In genomic region chr3:150248116-150248864, GRCh38 we compare ENCODE assay signal across 9 cellular contexts.
DNase-seq lines count a peak whose midpoint lies in the region; ATAC-seq and TF ChIP-seq lines count a peak whose summit lies in the region.
"Had no signal": no experiment of that assay in that cellular context is flagged by ENCODE, and none has a peak within 500 bp of the region (broad histone marks: within the 10 kb centered on the region; RNA-seq: fewer than 3 reads in every experiment).

No MANE protein-coding gene starts in this region.

- POLR2A ChIA-PET in AG04449 (lab: Yijun Ruan, JAX): interaction anchor here (0.6 to 2.0 kb wide), 10 partner anchors 10 to 643 kb away, joined by 3 to 20 read pairs (median 4); partner anchors contain the start of genes PFN2 and TSC22D2

- H3K27ac Mint-ChIP-seq in mesothelial cell of epicardium (peak overlapping the region; percentile 95), endothelial cell (ENCODE audit: unreplicated experiment) (no peak overlapping the region)
- H3K27ac Mint-ChIP-seq: B cell had no signal

- DNase-seq in AG04449 (ENCODE audit: low read depth, low spot score): peak; percentile 80
- DNase-seq in astrocyte of the spinal cord (ENCODE audit: low read depth, low spot score): peak; percentile 95
- no peak for DNase-seq in mesothelial cell of epicardium (ENCODE audit: low spot score in 2 of 2, unreplicated experiment in 2 of 2)
- no peak for DNase-seq in endothelial cell (ENCODE audit: low spot score)
- DNase-seq in activated CD8-positive, alpha-beta memory T cell treated with anti-CD3 and anti-CD28 coated beads for 24 hours: no peak
- no peak for DNase-seq in activated CD4-positive, alpha-beta T cell treated with anti-CD3 and anti-CD28 coated beads, Interleukin-2, amount 50 U/mL, for 1 hour
- DNase-seq in NCI-H2196 treated with DMSO at 0.1 percent for 48 hours (lab: John Stamatoyannopoulos, UW; ENCODE audit: unreplicated experiment): no peak

- no peaks in the 10 kb centered on the region for H3K36me3 Mint-ChIP-seq in mesothelial cell of epicardium
- H3K36me3 Mint-ChIP-seq in endothelial cell (ENCODE audit: low read depth, unreplicated experiment): no peaks in the 10 kb centered on the region

- TF ChIP-seq CTCF in AG04449 (IDR thresholded peaks at IDR 0.05; ENCODE audit: insufficient read depth, low read length, missing control alignments) (no peak), astrocyte of the spinal cord (IDR thresholded peaks at IDR 0.05; ENCODE audit: low read depth, low read length) (no peak), mesothelial cell of epicardium (IDR thresholded peaks at IDR 0.05; ENCODE audit: unreplicated experiment) (no peak), endothelial cell (IDR thresholded peaks at IDR 0.05; ENCODE audit: unreplicated experiment) (no peak)

- H3K4me3 ChIP-seq in AG04449 (ENCODE audit: low read depth, low read length) (no peak overlapping the region), astrocyte of the spinal cord (ENCODE audit: low read depth, low read length) (no peak overlapping the region)

- H3K4me3 Mint-ChIP-seq in mesothelial cell of epicardium: no peak overlapping the region
- no peak overlapping the region for H3K4me3 Mint-ChIP-seq in endothelial cell (ENCODE audit: unreplicated experiment)
- H3K4me3 Mint-ChIP-seq: B cell had no signal

- H3K27me3 Mint-ChIP-seq in mesothelial cell of epicardium (ENCODE audit: low read depth): no peaks in the 10 kb centered on the region
- no peaks in the 10 kb centered on the region for H3K27me3 Mint-ChIP-seq in endothelial cell (ENCODE audit: unreplicated experiment)

- peaks cover 6% of the 10 kb centered on the region for H3K9me3 Mint-ChIP-seq in mesothelial cell of epicardium
- no peaks in the 10 kb centered on the region for H3K9me3 Mint-ChIP-seq in endothelial cell (ENCODE audit: unreplicated experiment)

- CTCF ChIA-PET in AG04449 (lab: Yijun Ruan, JAX): interaction anchor here (0.6 to 2.2 kb wide), 8 partner anchors 10 to 281 kb away, joined by 3 to 11 read pairs (median 4); no protein-coding TSS in a partner anchor

- ATAC-seq in HG03378 (IDR thresholded peaks at IDR 0.05; ENCODE audit: unreplicated experiment): peak; percentile 44

- peaks cover 45% of the 10 kb centered on the region for H3K4me1 Mint-ChIP-seq in mesothelial cell of epicardium
- peaks cover 17% of the 10 kb centered on the region for H3K4me1 Mint-ChIP-seq in endothelial cell (ENCODE audit: unreplicated experiment)

- in situ Hi-C loops in astrocyte of the spinal cord (cut with HindIII; ENCODE audit: low sequenced_read_pairs): loop anchor here (10.0 kb wide), 1 partner anchor 47 kb away; no protein-coding TSS in a partner anchor

Comparison
In these comparisons a context has a peak if more than half of its experiments do, and no peak if none do; other contexts are left out.
1. DNase-seq: peak in AG04449 (single experiment) and astrocyte of the spinal cord (single experiment); none in mesothelial cell of epicardium (0 of 2), endothelial cell (single experiment), activated CD8-positive, alpha-beta memory T cell treated with anti-CD3 and anti-CD28 coated beads for 24 hours (single experiment), activated CD4-positive, alpha-beta T cell treated with anti-CD3 and anti-CD28 coated beads, Interleukin-2, amount 50 U/mL, for 1 hour (single experiment) and NCI-H2196 treated with DMSO at 0.1 percent for 48 hours (single experiment).